Comparison of ENCODE assay signal across 8 cellular contexts in the genomic region with DNA sequence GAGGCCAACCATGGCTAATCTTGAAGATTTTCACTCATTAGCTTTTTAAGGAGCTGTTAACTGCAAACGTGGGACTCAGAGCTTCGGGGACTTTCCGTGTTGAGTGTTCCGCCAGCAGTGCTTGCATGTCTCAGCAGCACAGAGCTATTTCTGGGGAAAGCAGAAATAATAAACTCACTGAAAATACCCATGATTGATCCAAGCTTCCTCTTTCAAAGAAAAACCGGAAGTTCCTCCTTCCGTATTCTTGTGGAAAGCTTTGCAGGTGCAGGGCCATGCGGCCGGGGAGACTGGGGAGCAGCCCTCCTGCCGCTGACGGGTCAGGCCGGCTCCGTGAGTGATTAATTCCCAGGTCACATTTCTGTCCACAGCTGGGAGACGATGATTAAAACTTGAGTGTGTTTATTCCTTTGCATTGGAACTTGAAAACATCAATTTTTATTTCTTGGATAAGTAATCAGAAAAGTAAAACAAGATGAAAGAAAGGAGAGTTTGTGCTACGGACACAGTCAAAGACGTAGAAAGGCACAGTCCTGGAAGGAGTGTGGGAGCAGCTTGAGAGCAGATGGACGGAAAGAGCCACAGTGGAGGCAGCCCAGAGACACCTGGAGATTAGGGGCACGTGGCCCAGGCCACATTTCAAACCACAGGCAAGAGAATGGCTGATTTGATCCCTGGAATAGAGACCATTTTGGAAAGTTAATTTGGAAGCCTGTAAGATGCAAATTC.
DNase-seq lines count a peak whose midpoint lies in the region; ATAC-seq lines count a peak whose summit lies in the region.

No MANE protein-coding gene starts in this region.

- ATAC-seq in GM19023 (IDR thresholded peaks at IDR 0.05; ENCODE audit: unreplicated experiment), result peak; percentile 76
- ATAC-seq in HG02840 (IDR thresholded peaks at IDR 0.05; ENCODE audit: low FRiP score, unreplicated experiment), result peak; percentile 68

- DNase-seq in SIG-M5 treated with dmso at 0.1 percent for 504 hours (lab: John Stamatoyannopoulos, UW; ENCODE audit: unreplicated experiment) (peak; percentile 97), midbrain (lab: John Stamatoyannopoulos, UW) (peak; percentile 7), NCI-H510A (lab: John Stamatoyannopoulos, UW) (no peak), SW480 (ENCODE audit: low spot score) (no peak), DMS 273 treated with DMSO at 0.1 percent for 48 hours (lab: John Stamatoyannopoulos, UW) (no peak), hepatic stellate cell (ENCODE audit: low spot score) (no peak)

Comparison
In these comparisons a context has a peak if more than half of its experiments do, and no peak if none do; other contexts are left out.
1. DNase-seq: peak in SIG-M5 treated with dmso at 0.1 percent for 504 hours (single experiment) and midbrain (single experiment); none in NCI-H510A (single experiment), SW480 (single experiment), DMS 273 treated with DMSO at 0.1 percent for 48 hours (single experiment) and hepatic stellate cell (single experiment).